Comparison of ENCODE assay signal across 13 cellular contexts in genomic region chr7:28106316-28106957, GRCh38.
DNase-seq lines count a peak whose midpoint lies in the region; ATAC-seq and TF ChIP-seq lines count a peak whose summit lies in the region.
"Had no signal": no experiment of that assay in that cellular context is flagged by ENCODE, and none has a peak within 500 bp of the region (broad histone marks: within the 10 kb centered on the region; RNA-seq: fewer than 3 reads in every experiment).

No MANE protein-coding gene starts in this region.

- no peak overlapping the region for H3K9ac ChIP-seq in MM.1S (ENCODE audit: low read length)

- peaks cover 2% of the 10 kb centered on the region for H3K27me3 Mint-ChIP-seq in activated CD4-positive, alpha-beta T cell treated with anti-CD3 and anti-CD28 coated beads, Interleukin-2, amount 10 ng/mL, durations not matched to agents 24 days and 14 days
- H3K27me3 Mint-ChIP-seq: activated CD4-positive, alpha-beta T cell treated with anti-CD3 and anti-CD28 coated beads, Interleukin-2, amount 10 ng/mL, durations not matched to agents 7 days and 5 days had no signal

- H3K27ac ChIP-seq in SJSA1 = peak overlapping the region; percentile 13
- peak overlapping the region; percentile 76 for H3K27ac ChIP-seq in uterus
- no peak overlapping the region for H3K27ac ChIP-seq in MM.1S (ENCODE audit: low read length)
- H3K27ac ChIP-seq: neutrophil, SK-N-MC had no signal

- H3K4me1 ChIP-seq in SJSA1 (replicated peaks) (peaks cover 61% of the 10 kb centered on the region), uterus (no peaks in the 10 kb centered on the region), MM.1S (ENCODE audit: low read length) (no peaks in the 10 kb centered on the region)

- TF ChIP-seq CTCF in uterus (IDR thresholded peaks at IDR 0.05) (no peak), MM.1S (IDR thresholded peaks at IDR 0.05; ENCODE audit: low read length) (no peak)

- DNase-seq in NCI-H1436 treated with DMSO at 0.1 percent for 48 hours (lab: John Stamatoyannopoulos, UW) (peak; percentile 82), SJSA1 (ENCODE audit: low read depth in 1 of 2, low spot score in 2 of 2) (peak in 1 of 2 experiments; percentile 58), left cardiac atrium (no peak), uterus (peak in 1 of 2 donors; percentile 44), cortex of kidney (lab: John Stamatoyannopoulos, UW) (no peak), MM.1S (no peak)
- DNase-seq in activated CD4-positive, alpha-beta T cell treated with anti-CD3 and anti-CD28 coated beads, Interleukin-2, amount 10 ng/mL, durations not matched to agents 24 days and 14 days = no peak
- DNase-seq: activated CD4-positive, alpha-beta T cell treated with anti-CD3 and anti-CD28 coated beads, Interleukin-2, amount 10 ng/mL, durations not matched to agents 7 days and 5 days; immature natural killer cell; NCI-H446 treated with DMSO at 0.1 percent for 48 hours; stimulated activated CD4-positive, alpha-beta T cell treated with anti-CD3 and anti-CD28 coated beads, Interleukin-4, amount 100 ng/mL, for 24 hours had no signal

- H3K36me3 ChIP-seq in SJSA1 (peaks cover 13% of the 10 kb centered on the region; the same call in 1 of the 2 replicates), uterus (no peaks in the 10 kb centered on the region), MM.1S (replicated peaks; ENCODE audit: insufficient read depth, low read length) (no peaks in the 10 kb centered on the region)
- H3K36me3 ChIP-seq: neutrophil had no signal

- intact Hi-C loops in left cardiac atrium (cut with DNase I) = loop anchor here in 1 of 2 donors (5.0 kb wide), 1 partner anchor 71 kb away; no protein-coding TSS in a partner anchor
- intact Hi-C loops in uterus (cut with DNase I; ENCODE audit: low total_unique reads) = no loop called here
- intact Hi-C loops in activated CD4-positive, alpha-beta T cell treated with anti-CD3 and anti-CD28 coated beads, Interleukin-2, amount 10 ng/mL, durations not matched to agents 24 days and 14 days (cut with micrococcal nuclease) = no loop called here

- H3K9me3 ChIP-seq in SJSA1 (replicated peaks) (no peaks in the 10 kb centered on the region), uterus (no peaks in the 10 kb centered on the region), MM.1S (replicated peaks; ENCODE audit: insufficient read depth, low read length) (no peaks in the 10 kb centered on the region)
- H3K9me3 ChIP-seq: neutrophil had no signal

- H3K27me3 ChIP-seq in SJSA1 (replicated peaks) = no peaks in the 10 kb centered on the region
- H3K27me3 ChIP-seq in uterus = no peaks in the 10 kb centered on the region
- no peaks in the 10 kb centered on the region for H3K27me3 ChIP-seq in MM.1S (replicated peaks; ENCODE audit: insufficient read depth, low read length)
- H3K27me3 ChIP-seq: neutrophil had no signal

- peaks cover 2% of the 10 kb centered on the region for H3K4me1 Mint-ChIP-seq in activated CD4-positive, alpha-beta T cell treated with anti-CD3 and anti-CD28 coated beads, Interleukin-2, amount 10 ng/mL, durations not matched to agents 24 days and 14 days

- no peak overlapping the region for H3K4me2 ChIP-seq in MM.1S (ENCODE audit: low read depth, low read length)

- no peak for TF ChIP-seq POLR2A in uterus (IDR thresholded peaks at IDR 0.05)

- H3K9me2 ChIP-seq in MM.1S (replicated peaks; ENCODE audit: insufficient read depth, low read length) = no peaks in the 10 kb centered on the region

- ATAC-seq in left cardiac atrium = peak; percentile 58 to 65

- H3K79me2 ChIP-seq in MM.1S (ENCODE audit: low read length) = no peaks in the 10 kb centered on the region

- H3K36me3 Mint-ChIP-seq in activated CD4-positive, alpha-beta T cell treated with anti-CD3 and anti-CD28 coated beads, Interleukin-2, amount 10 ng/mL, durations not matched to agents 24 days and 14 days (ENCODE audit: low read depth) = no peaks in the 10 kb centered on the region
- H3K36me3 Mint-ChIP-seq: immature natural killer cell had no signal

- H3F3A ChIP-seq in MM.1S (ENCODE audit: insufficient read depth, low read length) = no peaks in the 10 kb centered on the region

- no peaks in the 10 kb centered on the region for H3K9me3 Mint-ChIP-seq in activated CD4-positive, alpha-beta T cell treated with anti-CD3 and anti-CD28 coated beads, Interleukin-2, amount 10 ng/mL, durations not matched to agents 24 days and 14 days
- H3K9me3 Mint-ChIP-seq: activated CD4-positive, alpha-beta T cell treated with anti-CD3 and anti-CD28 coated beads, Interleukin-2, amount 10 ng/mL, durations not matched to agents 7 days and 5 days; immature natural killer cell had no signal

- no peak overlapping the region for H3K4me3 Mint-ChIP-seq in activated CD4-positive, alpha-beta T cell treated with anti-CD3 and anti-CD28 coated beads, Interleukin-2, amount 10 ng/mL, durations not matched to agents 24 days and 14 days
- H3K4me3 Mint-ChIP-seq: activated CD4-positive, alpha-beta T cell treated with anti-CD3 and anti-CD28 coated beads, Interleukin-2, amount 10 ng/mL, durations not matched to agents 7 days and 5 days; immature natural killer cell had no signal

- H4K20me1 ChIP-seq in MM.1S (ENCODE audit: insufficient read depth, low read length) = no peaks in the 10 kb centered on the region

- no peak overlapping the region for H3K27ac Mint-ChIP-seq in activated CD4-positive, alpha-beta T cell treated with anti-CD3 and anti-CD28 coated beads, Interleukin-2, amount 10 ng/mL, durations not matched to agents 24 days and 14 days
- H3K27ac Mint-ChIP-seq: activated CD4-positive, alpha-beta T cell treated with anti-CD3 and anti-CD28 coated beads, Interleukin-2, amount 10 ng/mL, durations not matched to agents 7 days and 5 days had no signal

- no peak overlapping the region for H2AFZ ChIP-seq in MM.1S (ENCODE audit: low read length)

- no peak overlapping the region for H3K4me3 ChIP-seq in SJSA1
- no peak overlapping the region for H3K4me3 ChIP-seq in uterus
- H3K4me3 ChIP-seq in MM.1S (ENCODE audit: low read length) = no peak overlapping the region
- H3K4me3 ChIP-seq: SK-N-MC had no signal
